In genomic region chr15:67183443-67184169, GRCh38 we compare ENCODE assay signal across 1 cellular context.
TF ChIP-seq lines count a peak whose summit lies in the region.

No MANE protein-coding gene starts in this region.

TF ChIP-seq in HepG2, 621 proteins besides CTCF, POLR2A, EP300 and RAD21 (continued from another document):
- peak; percentile 46; the same call in 1 of the 2 replicates for TF ChIP-seq ZNF687 (CRISPR knock-in tag; IDR thresholded peaks at IDR 0.05)
- no peak for TF ChIP-seq HIC2 (CRISPR knock-in tag; IDR thresholded peaks at IDR 0.05; ENCODE audit: low read depth)
- no peak for TF ChIP-seq NFIB (CRISPR knock-in tag; IDR thresholded peaks at IDR 0.05; ENCODE audit: borderline replicate concordance)
- TF ChIP-seq HOMEZ (CRISPR knock-in tag; IDR thresholded peaks at IDR 0.05; ENCODE audit: low read depth): 0 out of 2 replicates have a peak, but pooled peaks have one; percentile 49
- TF ChIP-seq WIZ (CRISPR knock-in tag; IDR thresholded peaks at IDR 0.05): no peak
- TF ChIP-seq RELA (CRISPR knock-in tag; IDR thresholded peaks at IDR 0.05): no peak
- TF ChIP-seq MAX (IDR thresholded peaks at IDR 0.05): peak; percentile 57; the same call in 1 of the 2 replicates
- no peak for TF ChIP-seq LCORL (IDR thresholded peaks at IDR 0.05)
- TF ChIP-seq LCORL (CRISPR knock-in tag; IDR thresholded peaks at IDR 0.05): no peak
- 0 out of 2 replicates have a peak, but pooled peaks have one; percentile 10 for TF ChIP-seq FOXP4 (CRISPR knock-in tag; IDR thresholded peaks at IDR 0.05)
- TF ChIP-seq ISX (CRISPR knock-in tag; conservative IDR thresholded peaks at IDR 0.05): no peak
- TF ChIP-seq ISL2 (CRISPR knock-in tag; IDR thresholded peaks at IDR 0.05): 0 out of 2 replicates have a peak, but pooled peaks have one; percentile 32
- no peak for TF ChIP-seq SOX6 (IDR thresholded peaks at IDR 0.05)
- TF ChIP-seq SOX6 (CRISPR knock-in tag; IDR thresholded peaks at IDR 0.05): peak; percentile 29
- 0 out of 2 replicates have a peak, but pooled peaks have one; percentile 37 for TF ChIP-seq HDAC2 (CRISPR knock-in tag; IDR thresholded peaks at IDR 0.05)
- TF ChIP-seq ZC3H4 (CRISPR knock-in tag; IDR thresholded peaks at IDR 0.05; ENCODE audit: borderline replicate concordance): no peak
- peak; percentile 12; the same call in 1 of the 2 replicates for TF ChIP-seq PATZ1 (CRISPR knock-in tag; IDR thresholded peaks at IDR 0.05)
- no peak for TF ChIP-seq ATRX (CRISPR knock-in tag; IDR thresholded peaks at IDR 0.05; ENCODE audit: borderline replicate concordance)
- 0 out of 2 replicates have a peak, but pooled peaks have one; percentile 20 for TF ChIP-seq PPARG (CRISPR knock-in tag; conservative IDR thresholded peaks at IDR 0.05)
- no peak for TF ChIP-seq ZNF235 (CRISPR knock-in tag; IDR thresholded peaks at IDR 0.05; ENCODE audit: borderline replicate concordance)
- peak; percentile 81 for TF ChIP-seq CEBPG (CRISPR knock-in tag; IDR thresholded peaks at IDR 0.05)
- peak; percentile 2; the same call in 1 of the 2 replicates for TF ChIP-seq STAG1 (CRISPR knock-in tag; IDR thresholded peaks at IDR 0.05)
- TF ChIP-seq TIGD3 (CRISPR knock-in tag; IDR thresholded peaks at IDR 0.05; ENCODE audit: borderline replicate concordance): no peak
- 0 out of 2 replicates have a peak, but pooled peaks have one; percentile 9 for TF ChIP-seq NCOA2 (CRISPR knock-in tag; IDR thresholded peaks at IDR 0.05)
- TF ChIP-seq SP4 (CRISPR knock-in tag; IDR thresholded peaks at IDR 0.05): peak; percentile 24; the same call in 1 of the 2 replicates
- 0 out of 2 replicates have a peak, but pooled peaks have one; percentile 31 for TF ChIP-seq DPF2 (CRISPR knock-in tag; IDR thresholded peaks at IDR 0.05; ENCODE audit: borderline replicate concordance, low read depth)
- peak; percentile 55 for TF ChIP-seq ZNF263 (CRISPR knock-in tag; IDR thresholded peaks at IDR 0.05)
- TF ChIP-seq SALL1 (CRISPR knock-in tag; IDR thresholded peaks at IDR 0.05): peak; percentile 44
- no peak for TF ChIP-seq MED8 (CRISPR knock-in tag; IDR thresholded peaks at IDR 0.05; ENCODE audit: insufficient replicate concordance)
- TF ChIP-seq ETV5 (CRISPR knock-in tag; IDR thresholded peaks at IDR 0.05; ENCODE audit: borderline replicate concordance): peak; percentile 83
- peak; percentile 55; the same call in 1 of the 2 replicates for TF ChIP-seq RCOR2 (CRISPR knock-in tag; IDR thresholded peaks at IDR 0.05)
- peak; percentile 49; the same call in 1 of the 2 replicates for TF ChIP-seq SAP130 (CRISPR knock-in tag; IDR thresholded peaks at IDR 0.05; ENCODE audit: low read depth)
- TF ChIP-seq ZNF121 (CRISPR knock-in tag; IDR thresholded peaks at IDR 0.05): no peak
- TF ChIP-seq TARDBP (CRISPR knock-in tag; IDR thresholded peaks at IDR 0.05): peak; percentile 23; the same call in 1 of the 2 replicates
- TF ChIP-seq UBTF (CRISPR knock-in tag; IDR thresholded peaks at IDR 0.05): peak; percentile 54; the same call in 1 of the 2 replicates
- no peak for TF ChIP-seq KDM1A (CRISPR knock-in tag; IDR thresholded peaks at IDR 0.05)
- peak; percentile 55; the same call in 1 of the 2 replicates for TF ChIP-seq ZFX (CRISPR knock-in tag; IDR thresholded peaks at IDR 0.05; ENCODE audit: low read depth)
- no peak for TF ChIP-seq ZNF589 (CRISPR knock-in tag; conservative IDR thresholded peaks at IDR 0.05)
TF ChIP-seq in HepG2: peak in this region for 35.
